ENCODE assay signal across 15 cellular contexts in genomic region chr21:41668686-41669532, GRCh38.
"Had no signal": no experiment of that assay in that cellular context is flagged by ENCODE, and none has a peak within 500 bp of the region (broad histone marks: within the 10 kb centered on the region; RNA-seq: fewer than 3 reads in every experiment).

No MANE protein-coding gene starts in this region.

- H3K4me2 ChIP-seq: hepatocyte had no signal

- H3K4me3 ChIP-seq: hepatocyte, mucosa of descending colon, pancreas, SJSA1 had no signal

- H3K79me2 ChIP-seq: hepatocyte had no signal

- H3K36me3 Mint-ChIP-seq: activated naive CD8-positive, alpha-beta T cell; naive B cell; stimulated activated naive B cell treated with anti-CD40 and anti-IgM and Interleukin-4, amounts not matched to agents 10 μg/mL and 1 μg/mL and 100 μg/mL, for 72 hours had no signal

- FAIRE-seq: pancreas had no signal

- H3K27ac Mint-ChIP-seq: activated CD4-positive, alpha-beta T cell treated with anti-CD3 and anti-CD28 coated beads for 36 hours; activated naive CD8-positive, alpha-beta T cell; naive B cell had no signal

- H3K27me3 Mint-ChIP-seq: activated naive CD8-positive, alpha-beta T cell had no signal

- H3K4me3 Mint-ChIP-seq: activated CD4-positive, alpha-beta T cell treated with anti-CD3 and anti-CD28 coated beads for 36 hours; activated naive CD8-positive, alpha-beta T cell; endodermal cell; naive B cell; stimulated activated naive B cell treated with anti-CD40 and anti-IgM and Interleukin-4, amounts not matched to agents 10 μg/mL and 1 μg/mL and 100 μg/mL, for 72 hours had no signal

- H3K36me3 ChIP-seq: pancreas, SJSA1 had no signal

- H3K27me3 ChIP-seq: hepatocyte, pancreas, SJSA1 had no signal

- H3K27ac ChIP-seq: hepatocyte, pancreas, SJSA1 had no signal

- DNase-seq: activated CD4-positive, alpha-beta T cell treated with anti-CD3 and anti-CD28 coated beads for 36 hours; activated CD4-positive, alpha-beta T cell treated with anti-CD3 and anti-CD28 coated beads, Interleukin-2, amount 50 U/mL, for 48 hours; activated T-cell treated with anti-CD3 and anti-CD28 coated beads for 4 hours; amniotic stem cell; caudate nucleus; endodermal cell; erythroblast; islet precursor cell; mucosa of descending colon; naive B cell; stimulated activated naive B cell treated with anti-CD40 and anti-IgM and Interleukin-4, amounts not matched to agents 10 μg/mL and 1 μg/mL and 100 μg/mL, for 72 hours had no signal

- H3K4me1 Mint-ChIP-seq: naive B cell had no signal

- H2AFZ ChIP-seq: hepatocyte had no signal

- H3K9me3 Mint-ChIP-seq: endodermal cell; naive B cell; stimulated activated naive B cell treated with anti-CD40 and anti-IgM and Interleukin-4, amounts not matched to agents 10 μg/mL and 1 μg/mL and 100 μg/mL, for 72 hours had no signal

- H3K9me3 ChIP-seq: mucosa of descending colon, pancreas, SJSA1 had no signal
